In the genomic region with DNA sequence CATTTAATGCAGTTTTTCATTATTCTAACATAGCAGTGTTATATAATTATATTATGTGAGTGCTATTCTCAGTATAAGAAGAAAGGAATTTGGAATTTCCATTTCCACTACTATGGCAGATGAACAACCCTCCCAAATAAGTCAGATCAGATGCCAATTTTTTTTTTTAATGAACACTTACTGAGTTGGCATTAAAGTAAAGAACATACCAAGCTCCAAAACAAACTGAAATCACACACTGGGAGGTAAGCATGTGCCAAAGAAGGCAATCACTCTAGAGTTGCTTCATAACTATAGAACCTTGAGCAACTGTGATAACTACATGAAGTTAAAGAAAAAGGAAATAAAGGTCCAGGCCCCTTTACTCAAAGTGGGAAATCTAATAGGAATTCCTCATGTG, we compare ENCODE assay signal across 16 cellular contexts.
DNase-seq lines count a peak whose midpoint lies in the region; ATAC-seq and TF ChIP-seq lines count a peak whose summit lies in the region.
"Had no signal": no experiment of that assay in that cellular context is flagged by ENCODE, and none has a peak within 500 bp of the region (broad histone marks: within the 10 kb centered on the region; RNA-seq: fewer than 3 reads in every experiment).

No MANE protein-coding gene starts in this region.

- H3K27ac Mint-ChIP-seq in activated CD8-positive, alpha-beta T cell treated with anti-CD3 and anti-CD28 coated beads, Interleukin-2, amount 10 ng/mL, durations not matched to agents 7 days and 5 days, result no peak overlapping the region

- H3K9me3 Mint-ChIP-seq in activated CD8-positive, alpha-beta T cell treated with anti-CD3 and anti-CD28 coated beads, Interleukin-2, amount 10 ng/mL, durations not matched to agents 7 days and 5 days (ENCODE audit: insufficient read depth), result no peaks in the 10 kb centered on the region

- DNase-seq in LNCaP clone FGC (ENCODE audit: low read depth) (peak; percentile 30), NB4 (ENCODE audit: low read depth) (peak; percentile 16), choroid plexus epithelial cell (ENCODE audit: low read depth) (peak; percentile 15), omental fat pad (ENCODE audit: low spot score) (no peak), DMS153 treated with DMSO at 0.1 percent for 48 hours (lab: John Stamatoyannopoulos, UW; ENCODE audit: unreplicated experiment) (no peak), SKM-1 treated with dmso at 0.1 percent for 144 hours (lab: John Stamatoyannopoulos, UW; ENCODE audit: unreplicated experiment) (no peak)
- DNase-seq in activated CD8-positive, alpha-beta T cell treated with anti-CD3 and anti-CD28 coated beads, Interleukin-2, amount 10 ng/mL, durations not matched to agents 7 days and 5 days, result no peak
- DNase-seq: EL, H7, NCI-H1092, NCI-H1694, NCI-H2107, NCI-H2227 treated with DMSO at 0.1 percent for 48 hours, NCI-H524 treated with DMSO at 0.1 percent for 48 hours, SHP77 treated with DMSO at 0.1 percent for 48 hours had no signal

- peaks cover 23% of the 10 kb centered on the region for H3K27me3 Mint-ChIP-seq in activated CD8-positive, alpha-beta T cell treated with anti-CD3 and anti-CD28 coated beads, Interleukin-2, amount 10 ng/mL, durations not matched to agents 7 days and 5 days (ENCODE audit: low read depth)

- no peaks in the 10 kb centered on the region for H3K36me3 Mint-ChIP-seq in activated CD8-positive, alpha-beta T cell treated with anti-CD3 and anti-CD28 coated beads, Interleukin-2, amount 10 ng/mL, durations not matched to agents 7 days and 5 days (ENCODE audit: low read depth)

- ATAC-seq in omental fat pad (ENCODE audit: low FRiP score), result peak; percentile 72
- no peak for ATAC-seq in activated CD8-positive, alpha-beta T cell treated with anti-CD3 and anti-CD28 coated beads, Interleukin-2, amount 10 ng/mL, durations not matched to agents 7 days and 5 days
- ATAC-seq: HepG2 had no signal

- no peak for TF ChIP-seq POLR2A in NB4 (IDR thresholded peaks at IDR 0.05; ENCODE audit: extremely low read depth, insufficient read length)

- CTCF ChIA-PET in activated CD8-positive, alpha-beta T cell treated with anti-CD3 and anti-CD28 coated beads, Interleukin-2, amount 10 ng/mL, durations not matched to agents 7 days and 5 days (lab: Charles Lee), result no interaction called here

- no peak overlapping the region for H3K4me3 Mint-ChIP-seq in activated CD8-positive, alpha-beta T cell treated with anti-CD3 and anti-CD28 coated beads, Interleukin-2, amount 10 ng/mL, durations not matched to agents 7 days and 5 days

- no peak for TF ChIP-seq CTCF in LNCaP clone FGC (IDR thresholded peaks at IDR 0.05; ENCODE audit: control insufficient read depth, extremely low read depth, insufficient read depth)
- TF ChIP-seq CTCF in NB4 (IDR thresholded peaks at IDR 0.05; ENCODE audit: low read depth, low read length), result no peak
- no peak for TF ChIP-seq CTCF in choroid plexus epithelial cell (conservative IDR thresholded peaks at IDR 0.05; ENCODE audit: low read depth, low read length)
- TF ChIP-seq CTCF in omental fat pad (IDR thresholded peaks at IDR 0.05), result no peak

- H3K4me3 ChIP-seq in LNCaP clone FGC (ENCODE audit: low read depth, low read length) (no peak overlapping the region), NB4 (ENCODE audit: low read depth, low read length) (no peak overlapping the region), choroid plexus epithelial cell (ENCODE audit: low read depth, low read length) (no peak overlapping the region)

- POLR2A ChIA-PET in activated CD8-positive, alpha-beta T cell treated with anti-CD3 and anti-CD28 coated beads, Interleukin-2, amount 10 ng/mL, durations not matched to agents 7 days and 5 days (lab: Charles Lee), result no interaction called here

- no peaks in the 10 kb centered on the region for H3K4me1 Mint-ChIP-seq in activated CD8-positive, alpha-beta T cell treated with anti-CD3 and anti-CD28 coated beads, Interleukin-2, amount 10 ng/mL, durations not matched to agents 7 days and 5 days (ENCODE audit: low read depth)

Comparison
In these comparisons a context has a peak if more than half of its experiments do, and no peak if none do; other contexts are left out.
1. DNase-seq: peak in LNCaP clone FGC (single experiment), NB4 (single experiment) and choroid plexus epithelial cell (single experiment); none in omental fat pad (single experiment), DMS153 treated with DMSO at 0.1 percent for 48 hours (single experiment), activated CD8-positive, alpha-beta T cell treated with anti-CD3 and anti-CD28 coated beads, Interleukin-2, amount 10 ng/mL, durations not matched to agents 7 days and 5 days (single experiment) and SKM-1 treated with dmso at 0.1 percent for 144 hours (single experiment).